15 cellular contexts compared by ENCODE assay signal in the genomic region with DNA sequence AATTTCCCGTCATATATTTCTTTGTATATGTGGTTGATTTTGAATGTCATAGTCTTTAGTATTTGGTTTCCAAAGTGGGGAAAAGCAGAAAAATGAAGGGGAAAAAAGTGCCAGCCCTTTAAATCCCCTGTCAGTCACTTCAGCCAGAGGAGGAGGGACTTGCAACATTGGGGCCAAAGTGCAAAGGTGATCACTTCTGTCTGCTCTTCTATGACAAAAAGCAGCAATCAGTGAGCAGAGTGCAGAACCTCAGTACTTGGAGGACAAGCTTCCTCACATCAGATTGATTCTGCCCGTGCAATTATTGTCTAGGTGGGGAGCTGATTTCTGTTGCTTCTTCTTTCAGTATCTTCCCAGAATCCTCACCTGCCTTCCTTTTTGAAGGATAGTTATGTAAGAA.
DNase-seq lines count a peak whose midpoint lies in the region; ATAC-seq and TF ChIP-seq lines count a peak whose summit lies in the region.
"Had no signal": no experiment of that assay in that cellular context is flagged by ENCODE, and none has a peak within 500 bp of the region (broad histone marks: within the 10 kb centered on the region; RNA-seq: fewer than 3 reads in every experiment).

No MANE protein-coding gene starts in this region.

- H3K9me2 ChIP-seq in hepatocyte (replicated peaks; ENCODE audit: insufficient read depth) = peaks cover 2% of the 10 kb centered on the region

- H3K4me1 ChIP-seq in hepatocyte (ENCODE audit: insufficient read depth) = peaks cover 6% of the 10 kb centered on the region
- H3K4me1 ChIP-seq: A549 had no signal

- peak overlapping the region; percentile 63 for H3K27ac Mint-ChIP-seq in activated CD4-positive, alpha-beta memory T cell treated with anti-CD3 and anti-CD28 coated beads for 36 hours
- no peak overlapping the region for H3K27ac Mint-ChIP-seq in activated CD4-positive, alpha-beta memory T cell treated with anti-CD3 and anti-CD28 coated beads, Interleukin-2, amount 10 ng/mL, durations not matched to agents 7 days and 5 days
- H3K27ac Mint-ChIP-seq in natural killer cell treated with Interleukin-12 subunit alpha and Interleukin-12 subunit beta and Interleukin-15 and Interleukin-18, amount 100 ng/mL, for 72 hours = peak overlapping the region; percentile 22 to 61
- H3K27ac Mint-ChIP-seq in natural killer cell = peak overlapping the region in 1 of 2 donors; percentile 15

- 88% methylated on average over 2 of the region's 2 CpGs for WGBS in hepatocyte (ENCODE audit: low lambda C conversion rate, missing lambda C conversion rate)

- peaks cover 74% of the 10 kb centered on the region for H3K36me3 Mint-ChIP-seq in activated CD4-positive, alpha-beta memory T cell treated with anti-CD3 and anti-CD28 coated beads for 36 hours
- H3K36me3 Mint-ChIP-seq in activated CD4-positive, alpha-beta memory T cell treated with anti-CD3 and anti-CD28 coated beads, Interleukin-2, amount 10 ng/mL, durations not matched to agents 7 days and 5 days (ENCODE audit: low read depth) = peaks cover 93% of the 10 kb centered on the region
- peaks cover 55% of the 10 kb centered on the region for H3K36me3 Mint-ChIP-seq in natural killer cell treated with Interleukin-12 subunit alpha and Interleukin-12 subunit beta and Interleukin-15 and Interleukin-18, amount 100 ng/mL, for 72 hours
- peaks cover 18% of the 10 kb centered on the region for H3K36me3 Mint-ChIP-seq in natural killer cell

- no peak overlapping the region for H3K4me3 Mint-ChIP-seq in activated CD4-positive, alpha-beta memory T cell treated with anti-CD3 and anti-CD28 coated beads for 36 hours
- no peak overlapping the region for H3K4me3 Mint-ChIP-seq in activated CD4-positive, alpha-beta memory T cell treated with anti-CD3 and anti-CD28 coated beads, Interleukin-2, amount 10 ng/mL, durations not matched to agents 7 days and 5 days
- no peak overlapping the region for H3K4me3 Mint-ChIP-seq in natural killer cell treated with Interleukin-12 subunit alpha and Interleukin-12 subunit beta and Interleukin-15 and Interleukin-18, amount 100 ng/mL, for 72 hours
- H3K4me3 Mint-ChIP-seq in natural killer cell = no peak overlapping the region

- CTCF ChIA-PET in activated CD4-positive, alpha-beta memory T cell treated with anti-CD3 and anti-CD28 coated beads for 36 hours (lab: Charles Lee) = no interaction called here
- CTCF ChIA-PET in activated CD4-positive, alpha-beta memory T cell treated with anti-CD3 and anti-CD28 coated beads, Interleukin-2, amount 10 ng/mL, durations not matched to agents 7 days and 5 days (lab: Charles Lee) = no interaction called here

- H4K20me1 ChIP-seq in hepatocyte (ENCODE audit: insufficient read depth, poor library complexity, severe bottlenecking) = peaks cover 5% of the 10 kb centered on the region

- H3K4me2 ChIP-seq in hepatocyte = peak overlapping the region; percentile 35
- H3K4me2 ChIP-seq: A549; BLaER1 treated with 17β-estradiol and CSF1 and Interleukin-3, amounts not matched to agents 10 nM and 100 nM had no signal

- peaks cover 3% of the 10 kb centered on the region for H3K9me3 ChIP-seq in hepatocyte (ENCODE audit: low read depth)

- intact Hi-C loops in activated CD4-positive, alpha-beta memory T cell treated with anti-CD3 and anti-CD28 coated beads for 36 hours (cut with micrococcal nuclease) = loop anchor here (5.0 kb wide), 1 partner anchor 35 kb away; no protein-coding TSS in a partner anchor
- intact Hi-C loops in natural killer cell (cut with micrococcal nuclease) = no loop called here

- no peak for TF ChIP-seq CTCF in natural killer cell (IDR thresholded peaks at IDR 0.05)
- TF ChIP-seq CTCF in hepatocyte (IDR thresholded peaks at IDR 0.05; ENCODE audit: poor library complexity) = no peak

- H2AFZ ChIP-seq in hepatocyte = no peak overlapping the region

- no peak for ATAC-seq in natural killer cell treated with Interleukin-12 subunit alpha and Interleukin-12 subunit beta and Interleukin-15 and Interleukin-18, amount 100 ng/mL, for 72 hours
- no peak for ATAC-seq in natural killer cell
- ATAC-seq: A549 had no signal

- peaks cover 96% of the 10 kb centered on the region for H3K79me2 ChIP-seq in hepatocyte

- H3K4me3 ChIP-seq in hepatocyte = no peak overlapping the region
- H3K4me3 ChIP-seq: A549; BLaER1 treated with 17β-estradiol and CSF1 and Interleukin-3, amounts not matched to agents 10 nM and 100 nM had no signal

- DNase-seq in activated CD4-positive, alpha-beta memory T cell treated with anti-CD3 and anti-CD28 coated beads for 36 hours = no peak
- no peak for DNase-seq in activated CD4-positive, alpha-beta memory T cell treated with anti-CD3 and anti-CD28 coated beads, Interleukin-2, amount 10 ng/mL, durations not matched to agents 7 days and 5 days
- no peak for DNase-seq in natural killer cell treated with Interleukin-12 subunit alpha and Interleukin-12 subunit beta and Interleukin-15 and Interleukin-18, amount 100 ng/mL, for 72 hours (ENCODE audit: low spot score)
- DNase-seq in natural killer cell (no peak), hepatocyte (ENCODE audit: low spot score) (peak; percentile 14), NCI-H510A (lab: John Stamatoyannopoulos, UW) (no peak), HT-29 (ENCODE audit: low spot score) (no peak)
- no peak for DNase-seq in stimulated activated CD4-positive, alpha-beta T cell treated with anti-CD3 and anti-CD28 coated beads, Interleukin-2, amount 100 ng/mL, for 24 hours
- DNase-seq: GOT3, NCI-H1048, NCI-H1436 treated with DMSO at 0.1 percent for 48 hours, NCI-H446 treated with DMSO at 0.1 percent for 48 hours, RPMI8226 had no signal

- H3K27me3 ChIP-seq in hepatocyte = no peaks in the 10 kb centered on the region
- H3K27me3 ChIP-seq: BLaER1 treated with 17β-estradiol and CSF1 and Interleukin-3, amounts not matched to agents 10 nM and 100 nM had no signal

- no peak overlapping the region for H3K27ac ChIP-seq in hepatocyte
- H3K27ac ChIP-seq: A549; BLaER1 treated with 17β-estradiol and CSF1 and Interleukin-3, amounts not matched to agents 10 nM and 100 nM had no signal

- H3K27me3 Mint-ChIP-seq in activated CD4-positive, alpha-beta memory T cell treated with anti-CD3 and anti-CD28 coated beads for 36 hours = no peaks in the 10 kb centered on the region
- no peaks in the 10 kb centered on the region for H3K27me3 Mint-ChIP-seq in activated CD4-positive, alpha-beta memory T cell treated with anti-CD3 and anti-CD28 coated beads, Interleukin-2, amount 10 ng/mL, durations not matched to agents 7 days and 5 days
- H3K27me3 Mint-ChIP-seq in natural killer cell treated with Interleukin-12 subunit alpha and Interleukin-12 subunit beta and Interleukin-15 and Interleukin-18, amount 100 ng/mL, for 72 hours = no peaks in the 10 kb centered on the region
- no peaks in the 10 kb centered on the region for H3K27me3 Mint-ChIP-seq in natural killer cell (ENCODE audit: low read depth in 2 of 2)

- H3K36me3 ChIP-seq in hepatocyte (replicated peaks; ENCODE audit: insufficient read depth, low read depth) = no peaks in the 10 kb centered on the region

- peaks cover 37% of the 10 kb centered on the region for H3K9me3 Mint-ChIP-seq in activated CD4-positive, alpha-beta memory T cell treated with anti-CD3 and anti-CD28 coated beads for 36 hours
- peaks cover 31% of the 10 kb centered on the region for H3K9me3 Mint-ChIP-seq in activated CD4-positive, alpha-beta memory T cell treated with anti-CD3 and anti-CD28 coated beads, Interleukin-2, amount 10 ng/mL, durations not matched to agents 7 days and 5 days
- H3K9me3 Mint-ChIP-seq in natural killer cell treated with Interleukin-12 subunit alpha and Interleukin-12 subunit beta and Interleukin-15 and Interleukin-18, amount 100 ng/mL, for 72 hours = peaks cover 10% of the 10 kb centered on the region
- peaks cover 2 to 16% of the 10 kb centered on the region in 2 donors for H3K9me3 Mint-ChIP-seq in natural killer cell

- POLR2A ChIA-PET in activated CD4-positive, alpha-beta memory T cell treated with anti-CD3 and anti-CD28 coated beads for 36 hours (lab: Charles Lee) = no interaction called here
- POLR2A ChIA-PET in activated CD4-positive, alpha-beta memory T cell treated with anti-CD3 and anti-CD28 coated beads, Interleukin-2, amount 10 ng/mL, durations not matched to agents 7 days and 5 days (lab: Charles Lee) = interaction anchor here (0.8 kb wide), 1 partner anchor 57 kb away, joined by 3 read pairs; no protein-coding TSS in a partner anchor

- H3K4me1 Mint-ChIP-seq in activated CD4-positive, alpha-beta memory T cell treated with anti-CD3 and anti-CD28 coated beads for 36 hours (ENCODE audit: low read depth) = peaks cover 57% of the 10 kb centered on the region
- peaks cover 44% of the 10 kb centered on the region for H3K4me1 Mint-ChIP-seq in activated CD4-positive, alpha-beta memory T cell treated with anti-CD3 and anti-CD28 coated beads, Interleukin-2, amount 10 ng/mL, durations not matched to agents 7 days and 5 days
- H3K4me1 Mint-ChIP-seq in natural killer cell treated with Interleukin-12 subunit alpha and Interleukin-12 subunit beta and Interleukin-15 and Interleukin-18, amount 100 ng/mL, for 72 hours (ENCODE audit: low read depth in 2 of 2) = peaks cover 34 to 58% of the 10 kb centered on the region in 2 donors
- H3K4me1 Mint-ChIP-seq in natural killer cell = peaks cover 49 to 53% of the 10 kb centered on the region in 2 donors
